ENCODE assay signal across 20 cellular contexts in the genomic region with DNA sequence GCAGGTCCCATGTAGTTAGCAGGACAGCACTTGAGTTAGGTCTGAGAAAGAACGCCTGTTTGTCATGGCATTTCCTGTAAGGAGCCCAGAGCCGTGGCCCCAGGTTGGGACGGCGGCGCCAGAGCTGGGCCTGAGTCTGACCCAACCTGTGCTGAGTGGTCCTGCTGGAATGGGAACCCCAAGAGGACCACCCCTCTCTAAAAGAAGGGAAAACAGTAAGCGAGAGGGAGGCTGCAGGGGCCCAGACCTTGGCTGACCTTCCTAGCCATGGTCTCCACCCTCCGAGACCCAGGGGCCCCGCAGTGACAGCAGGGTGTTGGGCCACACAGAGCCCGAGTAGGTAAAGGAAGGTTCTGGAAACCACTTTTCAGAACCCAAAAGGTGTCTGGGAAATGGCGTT. TPM values are rescaled to one million over a fixed set of nuclear protein-coding genes. Genes with fewer than 3 reads are reported as not detected.
DNase-seq lines count a peak whose midpoint lies in the region; ATAC-seq and TF ChIP-seq lines count a peak whose summit lies in the region.
"Had no signal": no experiment of that assay in that cellular context is flagged by ENCODE, and none has a peak within 500 bp of the region (broad histone marks: within the 10 kb centered on the region; RNA-seq: fewer than 3 reads in every experiment).

No MANE protein-coding gene starts in this region.

- H3K27me3 ChIP-seq in Loucy (ENCODE audit: insufficient read depth, low read length, poor library complexity, severe bottlenecking) (no peaks in the 10 kb centered on the region), left ventricle myocardium inferior (ENCODE audit: low read depth) (peaks cover 24% of the 10 kb centered on the region), spleen (replicated peaks in 1 of 7) (peaks cover 0 to 56% (median 14%) of the 10 kb centered on the region in 7 donors)
- H3K27me3 ChIP-seq: SJCRH30 had no signal

- H3K9me3 ChIP-seq in Loucy (ENCODE audit: insufficient read depth, low read depth, low read length) (no peaks in the 10 kb centered on the region), left ventricle myocardium inferior (replicated peaks) (no peaks in the 10 kb centered on the region), spleen (no peaks in the 10 kb centered on the region)
- H3K9me3 ChIP-seq: SJCRH30 had no signal

- no peaks in the 10 kb centered on the region for H3K36me3 ChIP-seq in Loucy (ENCODE audit: insufficient read depth, low read length)
- H3K36me3 ChIP-seq in left ventricle myocardium inferior = no peaks in the 10 kb centered on the region
- no peaks in the 10 kb centered on the region for H3K36me3 ChIP-seq in spleen
- H3K36me3 ChIP-seq: SJCRH30 had no signal

- H3K9ac ChIP-seq in Loucy (ENCODE audit: low read depth, low read length, poor library complexity, severe bottlenecking) = peak overlapping the region; percentile 66

- H3K27ac ChIP-seq in left ventricle myocardium inferior (replicated peaks) = peak overlapping the region; percentile 95
- H3K27ac ChIP-seq in spleen = no peak overlapping the region
- H3K27ac ChIP-seq: HL-60, SJCRH30 had no signal

- intact Hi-C loops in cardiac septum (cut with DNase I) (loop anchor here (2.0 kb wide), 1 partner anchor 29 kb away; a partner anchor contains a TSS), left cardiac atrium (cut with DNase I) (no loop called here), left ventricle myocardium inferior (cut with micrococcal nuclease) (no loop called here), spleen (cut with DNase I; ENCODE audit: low total_unique reads) (no loop called here)

- H3K4me3 Mint-ChIP-seq in T-helper 2 cell treated with Interferon-gamma antibody and Interleukin-4, amounts not matched to agents 5 μg/mL and 100 μg/mL, for 36 hours = no peak overlapping the region
- H3K4me3 Mint-ChIP-seq: CD8-positive, alpha-beta T cell had no signal

- ATAC-seq in left cardiac atrium (no peak), GM21619 (IDR thresholded peaks at IDR 0.05; ENCODE audit: unreplicated experiment) (no peak)

- no peaks in the 10 kb centered on the region for H4K20me1 ChIP-seq in Loucy (ENCODE audit: insufficient read depth, low read length, poor library complexity, severe bottlenecking)

- H3K36me3 Mint-ChIP-seq in T-helper 2 cell treated with Interferon-gamma antibody and Interleukin-4, amounts not matched to agents 5 μg/mL and 100 μg/mL, for 36 hours (ENCODE audit: low read depth) = no peaks in the 10 kb centered on the region
- H3K36me3 Mint-ChIP-seq: CD8-positive, alpha-beta T cell had no signal

- peak overlapping the region; percentile 56 for H3K4me2 ChIP-seq in Loucy (ENCODE audit: low read depth, low read length, poor library complexity, severe bottlenecking)

- no peaks in the 10 kb centered on the region for H3K79me2 ChIP-seq in Loucy (ENCODE audit: insufficient read depth, low read length)

- no peak for TF ChIP-seq CTCF in Loucy (conservative IDR thresholded peaks at IDR 0.05; ENCODE audit: low read length)
- no peak for TF ChIP-seq CTCF in left ventricle myocardium inferior (IDR thresholded peaks at IDR 0.05; ENCODE audit: borderline replicate concordance)
- TF ChIP-seq CTCF in spleen (IDR thresholded peaks at IDR 0.05 in 8 of 11, conservative IDR thresholded peaks at IDR 0.05 in 3 of 11) = no peak

- DNase-seq in cardiac septum (ENCODE audit: low spot score) (peak; percentile 68), left cardiac atrium (no peak), left ventricle myocardium inferior (no peak), spleen (peak; percentile 59)
- DNase-seq in activated CD4-positive, CD25-positive, alpha-beta regulatory T cell (lab: John Stamatoyannopoulos, UW) = no peak
- no peak for DNase-seq in T-helper 2 cell treated with Interferon-gamma antibody and Interleukin-4, amounts not matched to agents 5 μg/mL and 100 μg/mL, for 36 hours (ENCODE audit: low spot score)
- DNase-seq: CD8-positive, alpha-beta T cell; DND-41; GF-D8; KG1; NCI-H1105 treated with DMSO at 0.1 percent for 48 hours; NCI-H187 treated with DMSO at 0.1 percent for 48 hours; NCI-H2171 treated with DMSO at 0.1 percent for 48 hours; NCI-H774; SJCRH30 had no signal

- no peak overlapping the region for H3K27ac Mint-ChIP-seq in T-helper 2 cell treated with Interferon-gamma antibody and Interleukin-4, amounts not matched to agents 5 μg/mL and 100 μg/mL, for 36 hours
- H3K27ac Mint-ChIP-seq: CD8-positive, alpha-beta T cell had no signal

- no peak for TF ChIP-seq POLR2A in spleen (IDR thresholded peaks at IDR 0.05)

- H2AFZ ChIP-seq in Loucy (ENCODE audit: low read length) = no peak overlapping the region

- H3K4me1 ChIP-seq in Loucy (ENCODE audit: insufficient read depth, low read length, poor library complexity, severe bottlenecking) = peaks cover 61% of the 10 kb centered on the region
- peaks cover 33% of the 10 kb centered on the region for H3K4me1 ChIP-seq in left ventricle myocardium inferior
- H3K4me1 ChIP-seq in spleen = peaks cover 0 to 28% (median 24%) of the 10 kb centered on the region in 6 donors

- no peaks in the 10 kb centered on the region for H3K9me3 Mint-ChIP-seq in T-helper 2 cell treated with Interferon-gamma antibody and Interleukin-4, amounts not matched to agents 5 μg/mL and 100 μg/mL, for 36 hours
- H3K9me3 Mint-ChIP-seq: CD8-positive, alpha-beta T cell had no signal

- peaks cover 8% of the 10 kb centered on the region for H3K4me1 Mint-ChIP-seq in T-helper 2 cell treated with Interferon-gamma antibody and Interleukin-4, amounts not matched to agents 5 μg/mL and 100 μg/mL, for 36 hours (ENCODE audit: low read depth)

- H3K4me3 ChIP-seq in Loucy (ENCODE audit: low read length, poor library complexity, severe bottlenecking) (no peak overlapping the region), left ventricle myocardium inferior (no peak overlapping the region), spleen (no peak overlapping the region)
- H3K4me3 ChIP-seq: SJCRH30 had no signal

- H3K27me3 Mint-ChIP-seq in T-helper 2 cell treated with Interferon-gamma antibody and Interleukin-4, amounts not matched to agents 5 μg/mL and 100 μg/mL, for 36 hours (ENCODE audit: low read depth) = peaks cover 5% of the 10 kb centered on the region

- WGBS in spleen, 5 donors = 85 to 96% (median 88%) methylated on average over 9 to 10 of the region's 10 CpGs

- no peaks in the 10 kb centered on the region for H3F3A ChIP-seq in Loucy (ENCODE audit: low read depth)

- no peaks in the 10 kb centered on the region for H3K9me2 ChIP-seq in Loucy (replicated peaks; ENCODE audit: low read depth, low read length)

RNA-seq across cellular contexts. Expression of a gene that starts 1.8 kb away (rescaled TPM):
- total RNA-seq in cardiac septum (8.5 TPM), left cardiac atrium (10 to 100 TPM; 16.5 to 35.9 TPM), left ventricle myocardium inferior (93.4 TPM), spleen (not detected)
- under 1 TPM in 1 of 3 donors, not detected in 2; 0.10 TPM for polyA plus RNA-seq in spleen
- total RNA-seq: A673; CD8-positive, alpha-beta T cell; NCI-H460; SJCRH30 had no signal

RNA-seq across cellular contexts. Expression of a gene that starts 28.5 kb away (rescaled TPM):
- total RNA-seq in cardiac septum (9.6 TPM), left cardiac atrium (1 to 10 TPM; 7.8 to 9.6 TPM), left ventricle myocardium inferior (7.9 TPM), spleen (1 to 10 TPM; 2.8 to 8.9 (median 5.7) TPM)
- polyA plus RNA-seq in spleen = 1 to 10 TPM; 1.2 to 2.6 (median 1.8) TPM

RNA-seq across cellular contexts. Expression of a gene that starts 28.6 kb away (rescaled TPM):
- total RNA-seq in cardiac septum (580 TPM), left cardiac atrium (100 to 1,000 TPM; 395 to 449 TPM), left ventricle myocardium inferior (757 TPM), spleen (100 to 1,000 TPM in 6 of 7 donors, 10 to 100 TPM in 1; 91.9 to 135 (median 122) TPM)
- polyA plus RNA-seq in spleen = 10 to 100 TPM; 58.6 to 86.0 (median 62.3) TPM

Comparison
In these comparisons a context has a peak if more than half of its experiments do, and no peak if none do; other contexts are left out.
1. DNase-seq: peak in cardiac septum (single experiment) and spleen (single experiment); none in left cardiac atrium (single experiment), left ventricle myocardium inferior (single experiment), activated CD4-positive, CD25-positive, alpha-beta regulatory T cell (0 of 4) and T-helper 2 cell treated with Interferon-gamma antibody and Interleukin-4, amounts not matched to agents 5 μg/mL and 100 μg/mL, for 36 hours (single experiment).